17 cellular contexts compared by ENCODE assay signal in the genomic region with DNA sequence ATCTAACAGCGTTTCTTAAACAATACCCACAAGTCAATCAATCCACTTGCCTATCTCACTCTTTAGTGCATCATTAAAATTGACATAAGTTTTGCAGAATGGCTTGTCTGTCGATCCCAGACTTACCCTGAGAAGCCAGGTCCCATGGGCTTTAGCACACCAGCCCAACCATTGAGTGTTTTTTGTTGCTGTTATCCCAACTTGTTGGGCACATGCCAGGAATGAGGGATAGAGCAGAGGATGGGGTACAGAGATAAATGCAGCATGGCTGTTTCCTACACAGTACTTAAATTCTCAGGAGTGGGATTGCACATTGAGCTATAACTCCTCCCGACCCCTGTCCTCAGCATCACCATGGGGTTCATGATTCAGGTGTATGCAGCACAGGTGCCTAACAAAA.
DNase-seq lines count a peak whose midpoint lies in the region; ATAC-seq and TF ChIP-seq lines count a peak whose summit lies in the region.
"Had no signal": no experiment of that assay in that cellular context is flagged by ENCODE, and none has a peak within 500 bp of the region (broad histone marks: within the 10 kb centered on the region; RNA-seq: fewer than 3 reads in every experiment).

No MANE protein-coding gene starts in this region.

- ATAC-seq in GM21390 (IDR thresholded peaks at IDR 0.05; ENCODE audit: unreplicated experiment) (no peak), HG02798 (IDR thresholded peaks at IDR 0.05; ENCODE audit: poor library complexity, unreplicated experiment) (no peak)
- ATAC-seq: CD8-positive, alpha-beta T cell; HCT116; HepG2 had no signal

- H3K27ac ChIP-seq in HEK293 (ENCODE audit: extremely low read depth, low read depth, low read length), result no peak overlapping the region
- H3K27ac ChIP-seq: BLaER1 had no signal

- DNase-seq in BE2C (peak; percentile 26), NCI-H345 treated with DMSO at 0.1 percent for 48 hours (lab: John Stamatoyannopoulos, UW; ENCODE audit: unreplicated experiment) (peak; percentile 34), pons (ENCODE audit: low spot score) (no peak)
- DNase-seq: AML-193; Calu3; CD8-positive, alpha-beta T cell; DMS79 treated with DMSO at 0.1 percent for 48 hours; GF-D8; GOT3; H7; KBM-7 had no signal

- H3K27me3 ChIP-seq in BE2C, result no peaks in the 10 kb centered on the region
- H3K27me3 ChIP-seq: BLaER1 had no signal

- no peaks in the 10 kb centered on the region for H3K9me3 ChIP-seq in BE2C
- no peaks in the 10 kb centered on the region for H3K9me3 ChIP-seq in HEK293 (ENCODE audit: control insufficient read depth, insufficient read depth, low read depth, low read length)

- H3K4me3 ChIP-seq in BE2C (ENCODE audit: low read depth, low read length) (no peak overlapping the region), HEK293 (ENCODE audit: low read depth, low read length) (no peak overlapping the region)
- H3K4me3 ChIP-seq: BLaER1 had no signal

- POLR2A ChIA-PET in HEK293 (lab: Yijun Ruan, JAX), result no interaction called here

- H3K36me3 ChIP-seq in BE2C (peaks cover 10% of the 10 kb centered on the region), HEK293 (ENCODE audit: control insufficient read depth in 2 of 2, insufficient read depth in 1 of 2, low read length in 2 of 2) (peaks cover 0 to 29% of the 10 kb centered on the region in 2 experiments; a peak in 1 of 3 replicates)
- H3K36me3 ChIP-seq: BLaER1 had no signal

- H3K4me1 ChIP-seq in BE2C, result no peaks in the 10 kb centered on the region
- no peaks in the 10 kb centered on the region for H3K4me1 ChIP-seq in HEK293 (ENCODE audit: control insufficient read depth, insufficient read depth, low read length)

- CTCF ChIA-PET in HEK293 (lab: Yijun Ruan, JAX), result interaction anchor here (1.6 to 1.7 kb wide), 2 partner anchors 19 to 614 kb away, joined by 4 to 5 read pairs; no protein-coding TSS in a partner anchor

- TF ChIP-seq CTCF in BE2C (IDR thresholded peaks at IDR 0.05; ENCODE audit: low read depth, low read length) (no peak), HEK293 (tag by site-specific recombination; IDR thresholded peaks at IDR 0.05) (no peak)

TF ChIP-seq in HEK293, 187 proteins besides CTCF, POLR2A, EP300 and RAD21:
- TF ChIP-seq ZNF449 (tag by site-specific recombination; IDR thresholded peaks at IDR 0.05), result peak; percentile 91
- TF ChIP-seq, protein P1, sequence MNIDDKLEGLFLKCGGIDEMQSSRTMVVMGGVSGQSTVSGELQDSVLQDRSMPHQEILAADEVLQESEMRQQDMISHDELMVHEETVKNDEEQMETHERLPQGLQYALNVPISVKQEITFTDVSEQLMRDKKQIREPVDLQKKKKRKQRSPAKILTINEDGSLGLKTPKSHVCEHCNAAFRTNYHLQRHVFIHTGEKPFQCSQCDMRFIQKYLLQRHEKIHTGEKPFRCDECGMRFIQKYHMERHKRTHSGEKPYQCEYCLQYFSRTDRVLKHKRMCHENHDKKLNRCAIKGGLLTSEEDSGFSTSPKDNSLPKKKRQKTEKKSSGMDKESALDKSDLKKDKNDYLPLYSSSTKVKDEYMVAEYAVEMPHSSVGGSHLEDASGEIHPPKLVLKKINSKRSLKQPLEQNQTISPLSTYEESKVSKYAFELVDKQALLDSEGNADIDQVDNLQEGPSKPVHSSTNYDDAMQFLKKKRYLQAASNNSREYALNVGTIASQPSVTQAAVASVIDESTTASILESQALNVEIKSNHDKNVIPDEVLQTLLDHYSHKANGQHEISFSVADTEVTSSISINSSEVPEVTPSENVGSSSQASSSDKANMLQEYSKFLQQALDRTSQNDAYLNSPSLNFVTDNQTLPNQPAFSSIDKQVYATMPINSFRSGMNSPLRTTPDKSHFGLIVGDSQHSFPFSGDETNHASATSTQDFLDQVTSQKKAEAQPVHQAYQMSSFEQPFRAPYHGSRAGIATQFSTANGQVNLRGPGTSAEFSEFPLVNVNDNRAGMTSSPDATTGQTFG (tag by site-specific recombination; IDR thresholded peaks at IDR 0.05; ENCODE audit: borderline replicate concordance), result no peak
